In the genomic region with DNA sequence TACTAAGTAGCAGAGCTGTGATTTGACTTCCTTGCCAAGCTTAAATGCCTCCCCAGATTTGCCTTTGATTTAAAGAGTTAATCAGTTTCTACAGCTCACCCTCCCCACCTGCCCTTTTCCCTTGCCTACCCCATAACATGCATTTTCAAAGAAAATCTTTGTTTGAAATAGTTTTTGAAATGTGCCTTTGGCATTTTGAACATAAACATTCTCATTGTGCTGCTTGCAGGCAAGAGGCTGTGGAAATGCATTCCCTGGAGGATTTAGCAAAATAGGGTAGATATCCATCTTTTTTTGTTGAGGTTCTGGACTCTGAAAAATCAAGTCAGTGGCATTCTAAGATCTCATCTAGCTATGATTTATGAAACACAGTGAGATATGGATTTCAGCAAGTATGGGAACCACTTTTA, we compare ENCODE assay signal across 13 cellular contexts. TPM values are rescaled to one million over a fixed set of nuclear protein-coding genes. Genes with fewer than 3 reads are reported as not detected.
DNase-seq lines count a peak whose midpoint lies in the region; ATAC-seq, FAIRE-seq and TF ChIP-seq lines count a peak whose summit lies in the region.
"Had no signal": no experiment of that assay in that cellular context is flagged by ENCODE, and none has a peak within 500 bp of the region (broad histone marks: within the 10 kb centered on the region; RNA-seq: fewer than 3 reads in every experiment).

No MANE protein-coding gene starts in this region.

- in situ Hi-C loops in ACHN (cut with HindIII; ENCODE audit: low pct_ligation_motif_present, low pct_unique_long_range_greater_than_20kb, low sequenced_read_pairs): no loop called here

- H3K4me3 Mint-ChIP-seq in T-helper 17 cell: no peak overlapping the region
- peak overlapping the region; percentile 41 for H3K4me3 Mint-ChIP-seq in glutamatergic neuron (ENCODE audit: unreplicated experiment)
- H3K4me3 Mint-ChIP-seq in stimulated activated naive B cell treated with anti-CD40 and anti-IgM and Interleukin-4, amounts not matched to agents 10 μg/mL and 1 μg/mL and 100 μg/mL, for 72 hours: peak overlapping the region; percentile 52 to 61
- H3K4me3 Mint-ChIP-seq: activated CD8-positive, alpha-beta memory T cell treated with anti-CD3 and anti-CD28 coated beads, Interleukin-2, amount 10 ng/mL, durations not matched to agents 7 days and 5 days had no signal

- no peak overlapping the region for H3K27ac ChIP-seq in HEK293 (ENCODE audit: extremely low read depth, low read depth, low read length)
- H3K27ac ChIP-seq: right atrium auricular region had no signal

- H3K36me3 Mint-ChIP-seq in T-helper 17 cell (ENCODE audit: low read depth): peaks cover 2% of the 10 kb centered on the region
- H3K36me3 Mint-ChIP-seq in glutamatergic neuron (ENCODE audit: unreplicated experiment): no peaks in the 10 kb centered on the region
- H3K36me3 Mint-ChIP-seq in stimulated activated naive B cell treated with anti-CD40 and anti-IgM and Interleukin-4, amounts not matched to agents 10 μg/mL and 1 μg/mL and 100 μg/mL, for 72 hours: peaks cover 5 to 11% of the 10 kb centered on the region in 2 donors

- H3K9me3 ChIP-seq in HEK293 (ENCODE audit: control insufficient read depth, insufficient read depth, low read depth, low read length): no peaks in the 10 kb centered on the region
- no peaks in the 10 kb centered on the region for H3K9me3 ChIP-seq in T-helper 17 cell (ENCODE audit: control insufficient read depth, low read length, poor library complexity, severe bottlenecking)
- H3K9me3 ChIP-seq: right atrium auricular region had no signal

- ATAC-seq in T-helper 17 cell (no peak), left lobe of liver (no peak)
- no peak for ATAC-seq in stimulated activated naive B cell treated with anti-CD40 and anti-IgM and Interleukin-4, amounts not matched to agents 10 μg/mL and 1 μg/mL and 100 μg/mL, for 72 hours (replicated peaks)
- ATAC-seq: activated CD8-positive, alpha-beta memory T cell treated with anti-CD3 and anti-CD28 coated beads, Interleukin-2, amount 10 ng/mL, durations not matched to agents 7 days and 5 days had no signal

- no peak overlapping the region for H3K4me3 ChIP-seq in HEK293 (ENCODE audit: low read depth, low read length)
- H3K4me3 ChIP-seq: right atrium auricular region had no signal

- POLR2A ChIA-PET in HEK293 (lab: Yijun Ruan, JAX): no interaction called here

- no peak for TF ChIP-seq POLR2A in GM12891 (IDR thresholded peaks at IDR 0.05; ENCODE audit: low read depth, low read length)

- CTCF ChIA-PET in HEK293 (lab: Yijun Ruan, JAX): interaction anchor here (0.6 to 1.1 kb wide), 5 partner anchors 11 to 110 kb away, joined by 3 to 5 read pairs (median 4); no protein-coding TSS in a partner anchor

- peaks cover 22% of the 10 kb centered on the region for H3K4me1 ChIP-seq in HEK293 (ENCODE audit: control insufficient read depth, insufficient read depth, low read length)

- no peak for DNase-seq in T-helper 17 cell
- no peak for DNase-seq in glutamatergic neuron
- DNase-seq in stimulated activated naive B cell treated with anti-CD40 and anti-IgM and Interleukin-4, amounts not matched to agents 10 μg/mL and 1 μg/mL and 100 μg/mL, for 72 hours: no peak
- no peak for DNase-seq in GM12891 (ENCODE audit: insufficient read length, low spot score)
- no peak for DNase-seq in NCI-H2196 (lab: John Stamatoyannopoulos, UW; ENCODE audit: unreplicated experiment)
- no peak for DNase-seq in left lobe of liver (ENCODE audit: low spot score)
- DNase-seq in ACHN: no peak
- DNase-seq: activated CD8-positive, alpha-beta memory T cell treated with anti-CD3 and anti-CD28 coated beads, Interleukin-2, amount 10 ng/mL, durations not matched to agents 7 days and 5 days; H7; NCI-H526 had no signal

- TF ChIP-seq CTCF in HEK293 (tag by site-specific recombination; IDR thresholded peaks at IDR 0.05): no peak
- no peak for TF ChIP-seq CTCF in glutamatergic neuron (IDR thresholded peaks at IDR 0.05; ENCODE audit: partially characterized antibody, unreplicated experiment)

- H3K4me1 Mint-ChIP-seq in T-helper 17 cell: peaks cover 60% of the 10 kb centered on the region
- H3K4me1 Mint-ChIP-seq in glutamatergic neuron (ENCODE audit: low read depth, unreplicated experiment): peaks cover 48% of the 10 kb centered on the region
- H3K4me1 Mint-ChIP-seq in stimulated activated naive B cell treated with anti-CD40 and anti-IgM and Interleukin-4, amounts not matched to agents 10 μg/mL and 1 μg/mL and 100 μg/mL, for 72 hours: peaks cover 44 to 79% of the 10 kb centered on the region in 2 donors

- H3K27ac Mint-ChIP-seq in T-helper 17 cell (peak overlapping the region; percentile 83), glutamatergic neuron (ENCODE audit: unreplicated experiment) (peak overlapping the region; percentile 60)
- H3K27ac Mint-ChIP-seq in stimulated activated naive B cell treated with anti-CD40 and anti-IgM and Interleukin-4, amounts not matched to agents 10 μg/mL and 1 μg/mL and 100 μg/mL, for 72 hours: peak overlapping the region; percentile 89
- H3K27ac Mint-ChIP-seq: activated CD8-positive, alpha-beta memory T cell treated with anti-CD3 and anti-CD28 coated beads, Interleukin-2, amount 10 ng/mL, durations not matched to agents 7 days and 5 days had no signal

- H3K27me3 Mint-ChIP-seq in T-helper 17 cell: no peaks in the 10 kb centered on the region
- peaks cover 3% of the 10 kb centered on the region for H3K27me3 Mint-ChIP-seq in glutamatergic neuron (ENCODE audit: unreplicated experiment)
- H3K27me3 Mint-ChIP-seq in stimulated activated naive B cell treated with anti-CD40 and anti-IgM and Interleukin-4, amounts not matched to agents 10 μg/mL and 1 μg/mL and 100 μg/mL, for 72 hours: no peaks in the 10 kb centered on the region
- H3K27me3 Mint-ChIP-seq: activated CD8-positive, alpha-beta memory T cell treated with anti-CD3 and anti-CD28 coated beads, Interleukin-2, amount 10 ng/mL, durations not matched to agents 7 days and 5 days had no signal

- no peak for FAIRE-seq in GM12891 (lab: Jason Lieb, UNC)
- FAIRE-seq: G401.6 had no signal

- peaks cover 3% of the 10 kb centered on the region for H3K9me3 Mint-ChIP-seq in glutamatergic neuron (ENCODE audit: unreplicated experiment)
- H3K9me3 Mint-ChIP-seq in stimulated activated naive B cell treated with anti-CD40 and anti-IgM and Interleukin-4, amounts not matched to agents 10 μg/mL and 1 μg/mL and 100 μg/mL, for 72 hours: no peaks in the 10 kb centered on the region

- H3K36me3 ChIP-seq in HEK293 (ENCODE audit: control insufficient read depth in 2 of 2, insufficient read depth in 1 of 2, low read length in 2 of 2): no peaks in the 10 kb centered on the region
- H3K36me3 ChIP-seq: right atrium auricular region had no signal

TF ChIP-seq in HEK293, 187 proteins besides CTCF, POLR2A, EP300 and RAD21:
- TF ChIP-seq ZNF133 (tag by site-specific recombination; IDR thresholded peaks at IDR 0.05) (no peak), GFI1B (tag by site-specific recombination; IDR thresholded peaks at IDR 0.05) (peak; percentile 78; the same call in 1 of the 2 replicates)

TF ChIP-seq in GM12891, 5 proteins besides CTCF, POLR2A, EP300 and RAD21:
- TF ChIP-seq PAX5 (IDR thresholded peaks at IDR 0.05; ENCODE audit: insufficient read depth, low read length, severe bottlenecking): no peak
- no peak for TF ChIP-seq SPI1 (IDR thresholded peaks at IDR 0.05; ENCODE audit: low read depth, low read length)
- no peak for TF ChIP-seq POU2F2 (IDR thresholded peaks at IDR 0.05; ENCODE audit: low read depth, low read length)
- TF ChIP-seq POLR2AphosphoS5 (IDR thresholded peaks at IDR 0.05; ENCODE audit: low read depth, low read length): no peak
- no peak for TF ChIP-seq TAF1 (IDR thresholded peaks at IDR 0.05; ENCODE audit: low read depth, low read length)

RNA-seq across cellular contexts. Expression of gene MAP4K4, which starts 55.7 kb away (rescaled TPM):
- total RNA-seq in T-helper 17 cell (100 to 1,000 TPM in 1 of 2 donors, 10 to 100 TPM in 1; 98.1 to 102 TPM), glutamatergic neuron (ENCODE audit: unreplicated experiment) (756 TPM), left lobe of liver (30.2 TPM)
- 1.3 TPM for polyA plus RNA-seq in GM12891 (2012; ENCODE audit: low read depth, missing spikeins)
